Comparison of ENCODE assay signal across 22 cellular contexts in the genomic region with DNA sequence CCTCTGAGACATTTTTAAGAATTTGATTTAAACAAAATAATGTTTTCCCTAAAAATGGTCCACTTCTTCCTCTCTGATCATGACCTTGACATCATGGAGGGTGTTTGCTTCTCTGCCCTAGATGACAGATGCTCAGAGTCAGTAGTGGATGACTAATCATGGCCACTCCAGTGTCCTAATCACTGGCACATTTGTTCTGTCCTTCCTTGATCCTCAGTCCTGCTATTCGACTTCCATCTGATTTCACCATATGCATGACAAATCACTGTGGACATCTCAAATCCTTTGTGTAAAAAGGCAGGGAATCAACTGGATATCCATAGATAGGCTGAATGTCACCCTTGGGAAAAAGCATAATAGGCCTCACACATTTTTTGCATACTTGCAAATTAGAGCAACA. TPM values are rescaled to one million over a fixed set of nuclear protein-coding genes. Genes with fewer than 3 reads are reported as not detected.
"Had no signal": no experiment of that assay in that cellular context is flagged by ENCODE, and none has a peak within 500 bp of the region (broad histone marks: within the 10 kb centered on the region; RNA-seq: fewer than 3 reads in every experiment).

No MANE protein-coding gene starts in this region.

- H3K9me3 Mint-ChIP-seq: activated B cell treated with CpG ODN at 0.5 μM for 24 hours had no signal

- DNase-seq: activated B cell treated with CpG ODN at 0.5 μM for 24 hours; activated CD4-positive, alpha-beta T cell treated with anti-CD3 and anti-CD28 coated beads for 48 hours; activated CD8-positive, alpha-beta memory T cell treated with anti-CD3 and anti-CD28 coated beads, Interleukin-2, amount 50 U/mL, for 48 hours; activated CD8-positive, alpha-beta T cell treated with anti-CD3 and anti-CD28 coated beads, Interleukin-2, amount 10 ng/mL, durations not matched to agents 7 days and 5 days; activated gamma-delta T cell; activated T-cell treated with anti-CD3 and anti-CD28 coated beads, Interleukin-2, amount 50 U/mL, for 72 hours; amniotic stem cell; caudate nucleus; erythroblast; islet precursor cell; mammary epithelial cell; naive thymus-derived CD8-positive, alpha-beta T cell; stimulated activated CD4-positive, alpha-beta T cell treated with anti-CD3 and anti-CD28 coated beads, Interleukin-15, amount 100 ng/mL, for 24 hours; stimulated activated CD4-positive, alpha-beta T cell treated with anti-CD3 and anti-CD28 coated beads, Interleukin-4, amount 100 ng/mL, for 1 hour; stimulated activated naive B cell treated with anti-CD40 and anti-IgM and Interleukin-4, amounts not matched to agents 10 μg/mL and 1 μg/mL and 100 μg/mL, for 72 hours; uterus had no signal

- H3K4me3 Mint-ChIP-seq: activated B cell treated with CpG ODN at 0.5 μM for 24 hours; activated CD8-positive, alpha-beta T cell treated with anti-CD3 and anti-CD28 coated beads, Interleukin-2, amount 10 ng/mL, durations not matched to agents 7 days and 5 days; activated naive CD8-positive, alpha-beta T cell; activated T-cell treated with anti-CD3 and anti-CD28 coated beads, Interleukin-2, amount 50 U/mL, for 72 hours; naive thymus-derived CD8-positive, alpha-beta T cell; stimulated activated naive B cell treated with anti-CD40 and anti-IgM and Interleukin-4, amounts not matched to agents 10 μg/mL and 1 μg/mL and 100 μg/mL, for 72 hours had no signal

- H3K9me3 ChIP-seq: tibial nerve, uterus had no signal

- H3K27ac ChIP-seq: skin epidermis, tibial nerve, uterus had no signal

- H3K36me3 Mint-ChIP-seq: activated naive CD8-positive, alpha-beta T cell had no signal

- ATAC-seq: activated CD8-positive, alpha-beta T cell treated with anti-CD3 and anti-CD28 coated beads, Interleukin-2, amount 10 ng/mL, durations not matched to agents 7 days and 5 days; activated T-cell treated with anti-CD3 and anti-CD28 coated beads, Interleukin-2, amount 50 U/mL, for 72 hours; left lobe of liver; naive thymus-derived CD8-positive, alpha-beta T cell had no signal

- H3K36me3 ChIP-seq: tibial nerve, uterus had no signal

- FAIRE-seq: colon had no signal

- H3K27ac Mint-ChIP-seq: activated B cell treated with CpG ODN at 0.5 μM for 24 hours; activated CD8-positive, alpha-beta T cell treated with anti-CD3 and anti-CD28 coated beads, Interleukin-2, amount 10 ng/mL, durations not matched to agents 7 days and 5 days; activated naive CD8-positive, alpha-beta T cell; activated T-cell treated with anti-CD3 and anti-CD28 coated beads, Interleukin-2, amount 50 U/mL, for 72 hours; naive thymus-derived CD8-positive, alpha-beta T cell; stimulated activated naive B cell treated with anti-CD40 and anti-IgM and Interleukin-4, amounts not matched to agents 10 μg/mL and 1 μg/mL and 100 μg/mL, for 72 hours had no signal

- H3K4me1 ChIP-seq: uterus had no signal

- H3K4me3 ChIP-seq: skin epidermis, tibial nerve, uterus had no signal

RNA-seq across cellular contexts. Expression of gene CRMP1, which starts 9.0 kb away (rescaled TPM):
- total RNA-seq: activated CD8-positive, alpha-beta T cell treated with anti-CD3 and anti-CD28 coated beads, Interleukin-2, amount 10 ng/mL, durations not matched to agents 7 days and 5 days; activated T-cell treated with anti-CD3 and anti-CD28 coated beads, Interleukin-2, amount 50 U/mL, for 72 hours; mononuclear cell; naive thymus-derived CD8-positive, alpha-beta T cell had no signal
- polyA plus RNA-seq: naive thymus-derived CD8-positive, alpha-beta T cell had no signal
